Comparison of ENCODE assay signal across 9 cellular contexts in the genomic region with DNA sequence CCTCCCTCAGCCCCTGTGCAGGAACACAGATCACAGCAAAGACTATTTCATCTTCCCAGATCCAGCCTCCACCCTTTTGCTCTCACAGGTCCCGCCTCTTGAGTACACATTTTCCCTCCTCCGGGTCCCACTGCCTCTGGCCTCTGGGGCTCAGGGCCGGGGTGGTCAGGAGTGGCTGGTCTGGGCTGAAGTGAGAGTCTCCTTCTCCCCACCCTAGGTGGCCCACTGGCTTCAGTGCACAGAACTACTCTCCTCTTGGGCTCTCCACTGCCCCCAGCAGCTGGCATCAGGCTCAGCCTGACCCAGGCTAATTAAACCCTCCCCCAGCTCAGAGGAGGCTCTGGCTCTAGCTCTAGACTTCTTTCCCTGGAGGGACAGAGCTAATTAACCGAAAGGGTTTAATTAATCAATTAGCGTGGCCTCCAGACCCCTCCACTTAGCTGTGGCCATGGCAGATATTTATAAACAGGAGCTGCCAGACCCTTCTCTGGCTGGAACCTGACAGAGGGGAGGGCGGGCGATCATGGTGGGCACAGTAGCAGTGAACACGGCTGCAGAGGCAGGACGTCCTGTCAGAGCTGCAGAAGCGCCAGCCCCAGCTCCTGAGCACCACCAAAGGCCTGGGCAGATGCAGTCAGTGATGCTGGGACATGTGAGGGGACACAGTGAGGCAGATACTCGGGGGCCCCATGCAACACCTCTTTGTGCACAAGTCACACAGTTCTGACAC. TPM values are rescaled to one million over a fixed set of nuclear protein-coding genes. Genes with fewer than 3 reads are reported as not detected.
DNase-seq lines count a peak whose midpoint lies in the region; ATAC-seq and TF ChIP-seq lines count a peak whose summit lies in the region.
"Had no signal": no experiment of that assay in that cellular context is flagged by ENCODE, and none has a peak within 500 bp of the region (broad histone marks: within the 10 kb centered on the region; RNA-seq: fewer than 3 reads in every experiment).

No MANE protein-coding gene starts in this region.

- peak; percentile 42; the same call in 1 of the 2 replicates for TF ChIP-seq CTCF in PC-3 (conservative IDR thresholded peaks at IDR 0.05; ENCODE audit: low read depth, low read length)
- TF ChIP-seq CTCF in fibroblast of pulmonary artery (IDR thresholded peaks at IDR 0.05; ENCODE audit: low read length, missing control alignments) = peak; percentile 27
- TF ChIP-seq CTCF in spleen (IDR thresholded peaks at IDR 0.05 in 8 of 11, conservative IDR thresholded peaks at IDR 0.05 in 3 of 11) = peak in 2 of 11 experiments; percentile 11 to 16
- TF ChIP-seq CTCF in activated CD8-positive, alpha-beta T cell treated with anti-CD3 and anti-CD28 coated beads for 36 hours (IDR thresholded peaks at IDR 0.05) = no peak

- H3K4me1 ChIP-seq in PC-3 (ENCODE audit: insufficient read depth, low read length) = peaks cover 35% of the 10 kb centered on the region
- H3K4me1 ChIP-seq in spleen = peaks cover 0 to 29% (median 7%) of the 10 kb centered on the region in 6 donors

- no peak overlapping the region for H3K9ac ChIP-seq in PC-3 (ENCODE audit: low read length)

- H3K9me2 ChIP-seq in PC-3 (replicated peaks; ENCODE audit: low read length) = no peaks in the 10 kb centered on the region

- H3K79me2 ChIP-seq in PC-3 (ENCODE audit: low read length) = no peaks in the 10 kb centered on the region

- POLR2A ChIA-PET in PC-3 (lab: Charles Lee; ENCODE audit: unreplicated experiment) = no interaction called here
- POLR2A ChIA-PET in activated CD8-positive, alpha-beta T cell treated with anti-CD3 and anti-CD28 coated beads for 36 hours (lab: Charles Lee) = interaction anchor here (0.7 to 1.2 kb wide), 3 partner anchors 10 to 15 kb away, joined by 3 to 4 read pairs (median 3); partner anchors contain the start of gene DUSP7
- POLR2A ChIA-PET in activated CD4-positive, alpha-beta memory T cell treated with anti-CD3 and anti-CD28 coated beads for 36 hours (lab: Charles Lee) = interaction anchor here (0.6 kb wide), 1 partner anchor 76 kb away, joined by 6 read pairs; no protein-coding TSS in a partner anchor

- no peak overlapping the region for H2AFZ ChIP-seq in PC-3 (ENCODE audit: low read length)

- H3K9me3 ChIP-seq in PC-3 (ENCODE audit: low read length) (no peaks in the 10 kb centered on the region), spleen (no peaks in the 10 kb centered on the region)

- H3K4me1 Mint-ChIP-seq in activated T-helper 17 cell treated with anti-CD3 and anti-CD28 coated beads, Interleukin-2, amount 50 U/mL, for 72 hours = no peaks in the 10 kb centered on the region
- no peaks in the 10 kb centered on the region for H3K4me1 Mint-ChIP-seq in activated CD8-positive, alpha-beta T cell treated with anti-CD3 and anti-CD28 coated beads for 36 hours (ENCODE audit: low read depth)
- peaks cover 6% of the 10 kb centered on the region for H3K4me1 Mint-ChIP-seq in activated CD4-positive, alpha-beta memory T cell treated with anti-CD3 and anti-CD28 coated beads for 36 hours (ENCODE audit: low read depth)

- WGBS in spleen, 5 donors = 81 to 86% (median 84%) methylated on average over 5 to 11 of the region's 11 CpGs

- peaks cover 5% of the 10 kb centered on the region for H3F3A ChIP-seq in PC-3 (ENCODE audit: low read length, unreplicated experiment)

- H3K4me3 ChIP-seq in PC-3 (ENCODE audit: low read length) (no peak overlapping the region), fibroblast of pulmonary artery (replicated peaks; ENCODE audit: low read depth, low read length) (no peak overlapping the region), spleen (no peak overlapping the region)

- no peaks in the 10 kb centered on the region for H3K9me3 Mint-ChIP-seq in activated T-helper 17 cell treated with anti-CD3 and anti-CD28 coated beads, Interleukin-2, amount 50 U/mL, for 72 hours
- no peaks in the 10 kb centered on the region for H3K9me3 Mint-ChIP-seq in activated CD8-positive, alpha-beta T cell treated with anti-CD3 and anti-CD28 coated beads for 36 hours
- no peaks in the 10 kb centered on the region for H3K9me3 Mint-ChIP-seq in activated CD4-positive, alpha-beta memory T cell treated with anti-CD3 and anti-CD28 coated beads for 36 hours

- H3K36me3 Mint-ChIP-seq in activated T-helper 17 cell treated with anti-CD3 and anti-CD28 coated beads, Interleukin-2, amount 50 U/mL, for 72 hours (ENCODE audit: low read depth) = no peaks in the 10 kb centered on the region
- H3K36me3 Mint-ChIP-seq in activated CD8-positive, alpha-beta T cell treated with anti-CD3 and anti-CD28 coated beads for 36 hours (ENCODE audit: low read depth) = no peaks in the 10 kb centered on the region
- no peaks in the 10 kb centered on the region for H3K36me3 Mint-ChIP-seq in activated CD4-positive, alpha-beta memory T cell treated with anti-CD3 and anti-CD28 coated beads for 36 hours

- no peak for TF ChIP-seq POLR2A in spleen (IDR thresholded peaks at IDR 0.05)

- intact Hi-C loops in PC-3 (cut with micrococcal nuclease) = no loop called here
- intact Hi-C loops in spleen (cut with DNase I; ENCODE audit: low total_unique reads) = no loop called here
- intact Hi-C loops in activated CD8-positive, alpha-beta T cell treated with anti-CD3 and anti-CD28 coated beads for 36 hours (cut with micrococcal nuclease) = no loop called here
- intact Hi-C loops in activated CD4-positive, alpha-beta memory T cell treated with anti-CD3 and anti-CD28 coated beads for 36 hours (cut with micrococcal nuclease) = no loop called here

- ATAC-seq in PC-3 = no peak
- ATAC-seq in activated T-helper 17 cell treated with anti-CD3 and anti-CD28 coated beads, Interleukin-2, amount 50 U/mL, for 72 hours (replicated peaks) = no peak
- no peak for ATAC-seq in activated CD8-positive, alpha-beta T cell treated with anti-CD3 and anti-CD28 coated beads for 36 hours

- H3K27me3 Mint-ChIP-seq in activated T-helper 17 cell treated with anti-CD3 and anti-CD28 coated beads, Interleukin-2, amount 50 U/mL, for 72 hours = no peaks in the 10 kb centered on the region
- no peaks in the 10 kb centered on the region for H3K27me3 Mint-ChIP-seq in activated CD8-positive, alpha-beta T cell treated with anti-CD3 and anti-CD28 coated beads for 36 hours
- H3K27me3 Mint-ChIP-seq in activated CD4-positive, alpha-beta memory T cell treated with anti-CD3 and anti-CD28 coated beads for 36 hours = no peaks in the 10 kb centered on the region

- H4K20me1 ChIP-seq in PC-3 (ENCODE audit: low read length) = no peaks in the 10 kb centered on the region

- CTCF ChIA-PET in PC-3 (lab: Charles Lee) = no interaction called here
- CTCF ChIA-PET in activated CD8-positive, alpha-beta T cell treated with anti-CD3 and anti-CD28 coated beads for 36 hours (lab: Charles Lee) = interaction anchor here (1.0 to 6.3 kb wide), 9 partner anchors 12 to 178 kb away, joined by 3 to 37 read pairs (median 3); partner anchors contain the start of genes ACY1 and RRP9
- CTCF ChIA-PET in activated CD4-positive, alpha-beta memory T cell treated with anti-CD3 and anti-CD28 coated beads for 36 hours (lab: Charles Lee) = interaction anchor here (0.8 to 2.2 kb wide), 3 partner anchors 16 to 82 kb away, joined by 3 to 8 read pairs (median 3); no protein-coding TSS in a partner anchor

- DNase-seq in EL = peak; percentile 30
- DNase-seq in PC-3 = peak; percentile 21
- no peak for DNase-seq in fibroblast of pulmonary artery (ENCODE audit: low read depth)
- peak; percentile 44 for DNase-seq in occipital lobe (lab: John Stamatoyannopoulos, UW)
- no peak for DNase-seq in spleen
- no peak for DNase-seq in activated CD8-positive, alpha-beta T cell treated with anti-CD3 and anti-CD28 coated beads for 36 hours
- DNase-seq in activated CD4-positive, alpha-beta memory T cell treated with anti-CD3 and anti-CD28 coated beads for 36 hours = no peak
- DNase-seq: MM.1S had no signal

- H3K27ac ChIP-seq in PC-3 (ENCODE audit: low read length) (no peak overlapping the region), spleen (peak overlapping the region in 1 of 8 donors; percentile 51)

- no peak overlapping the region for H3K4me2 ChIP-seq in PC-3 (ENCODE audit: low read length)

- H3K4me3 Mint-ChIP-seq in activated T-helper 17 cell treated with anti-CD3 and anti-CD28 coated beads, Interleukin-2, amount 50 U/mL, for 72 hours = no peak overlapping the region
- no peak overlapping the region for H3K4me3 Mint-ChIP-seq in activated CD8-positive, alpha-beta T cell treated with anti-CD3 and anti-CD28 coated beads for 36 hours
- no peak overlapping the region for H3K4me3 Mint-ChIP-seq in activated CD4-positive, alpha-beta memory T cell treated with anti-CD3 and anti-CD28 coated beads for 36 hours

- BruUV-seq in PC-3 (replicated peaks; lab: Mats Ljungman, UMichigan) = no TSS peak

- H3K27ac Mint-ChIP-seq in activated T-helper 17 cell treated with anti-CD3 and anti-CD28 coated beads, Interleukin-2, amount 50 U/mL, for 72 hours = no peak overlapping the region
- no peak overlapping the region for H3K27ac Mint-ChIP-seq in activated CD8-positive, alpha-beta T cell treated with anti-CD3 and anti-CD28 coated beads for 36 hours
- no peak overlapping the region for H3K27ac Mint-ChIP-seq in activated CD4-positive, alpha-beta memory T cell treated with anti-CD3 and anti-CD28 coated beads for 36 hours

- H3K36me3 ChIP-seq in PC-3 (ENCODE audit: low read depth, low read length) = no peaks in the 10 kb centered on the region
- H3K36me3 ChIP-seq in spleen = no peaks in the 10 kb centered on the region

- no peaks in the 10 kb centered on the region for H3K27me3 ChIP-seq in PC-3 (ENCODE audit: low read length)
- no peaks in the 10 kb centered on the region for H3K27me3 ChIP-seq in spleen (replicated peaks in 1 of 7)

RNA-seq across cellular contexts. Expression of gene DUSP7, which starts 15.1 kb away (rescaled TPM):
- total RNA-seq in PC-3 (2014; rRNA removed) = 40.9 and 51.1 TPM in 2 replicates
- total RNA-seq in occipital lobe = 10.8 TPM
- total RNA-seq in activated T-helper 17 cell treated with anti-CD3 and anti-CD28 coated beads, Interleukin-2, amount 50 U/mL, for 72 hours = 10 to 100 TPM; 19.3 to 25.1 TPM
- 10 to 100 TPM; 31.5 to 68.6 (median 42.6) TPM for total RNA-seq in spleen
- 10 to 100 TPM in 1 of 3 donors, 1 to 10 TPM in 2; 5.4 to 20.1 (median 6.9) TPM for polyA plus RNA-seq in spleen
- total RNA-seq in activated CD8-positive, alpha-beta T cell treated with anti-CD3 and anti-CD28 coated beads for 36 hours = 10 to 100 TPM; 19.6 to 21.6 TPM
- total RNA-seq in activated CD4-positive, alpha-beta memory T cell treated with anti-CD3 and anti-CD28 coated beads for 36 hours = 10 to 100 TPM; 14.1 to 14.5 TPM

RNA-seq across cellular contexts. Expression of gene RPL29, which starts 45.6 kb away (rescaled TPM):
- total RNA-seq in PC-3 (2014; rRNA removed) (1,539 and 1,807 TPM in 2 replicates), occipital lobe (778 TPM), spleen (1,000 to 10,000 TPM in 4 of 7 donors, 100 to 1,000 TPM in 3; 684 to 1,403 (median 1,036) TPM)
- 1,000 to 10,000 TPM; 1,433 to 1,498 TPM for total RNA-seq in activated T-helper 17 cell treated with anti-CD3 and anti-CD28 coated beads, Interleukin-2, amount 50 U/mL, for 72 hours
- 1,000 to 10,000 TPM; 3,003 to 4,302 (median 4,113) TPM for polyA plus RNA-seq in spleen
- total RNA-seq in activated CD8-positive, alpha-beta T cell treated with anti-CD3 and anti-CD28 coated beads for 36 hours = 1,000 to 10,000 TPM; 2,039 to 2,045 TPM
- total RNA-seq in activated CD4-positive, alpha-beta memory T cell treated with anti-CD3 and anti-CD28 coated beads for 36 hours = 1,000 to 10,000 TPM; 1,502 to 1,507 TPM

RNA-seq across cellular contexts. Expression of gene ACY1, which starts 57.9 kb away (rescaled TPM):
- total RNA-seq in PC-3 (2014; rRNA removed) (71.3 and 113 TPM in 2 replicates), occipital lobe (2.8 TPM), spleen (10 to 100 TPM; 16.7 to 31.1 (median 26.0) TPM)
- total RNA-seq in activated T-helper 17 cell treated with anti-CD3 and anti-CD28 coated beads, Interleukin-2, amount 50 U/mL, for 72 hours = 10 to 100 TPM; 39.5 to 49.9 TPM
- 10 to 100 TPM; 28.1 to 29.8 (median 29.2) TPM for polyA plus RNA-seq in spleen
- 10 to 100 TPM; 61.8 to 64.5 TPM for total RNA-seq in activated CD8-positive, alpha-beta T cell treated with anti-CD3 and anti-CD28 coated beads for 36 hours
- total RNA-seq in activated CD4-positive, alpha-beta memory T cell treated with anti-CD3 and anti-CD28 coated beads for 36 hours = 10 to 100 TPM; 53.1 to 59.2 TPM

Comparison
In these comparisons a context has a peak if more than half of its experiments do, and no peak if none do; other contexts are left out.
1. DNase-seq: peak in EL (single experiment), PC-3 (single experiment) and occipital lobe (single experiment); none in fibroblast of pulmonary artery (single experiment), spleen (single experiment), activated CD8-positive, alpha-beta T cell treated with anti-CD3 and anti-CD28 coated beads for 36 hours (single experiment) and activated CD4-positive, alpha-beta memory T cell treated with anti-CD3 and anti-CD28 coated beads for 36 hours (single experiment).